In genomic region chr1:219415915-219416314, GRCh38 we compare ENCODE assay signal across 3 cellular contexts.
"Had no signal": no experiment of that assay in that cellular context is flagged by ENCODE, and none has a peak within 500 bp of the region (broad histone marks: within the 10 kb centered on the region; RNA-seq: fewer than 3 reads in every experiment).

No MANE protein-coding gene starts in this region.

- H3K4me3 ChIP-seq: GM12878 had no signal

- DNase-seq: GDM1, GF-D8 had no signal
